1 cellular context compared by ENCODE assay signal in the genomic region with DNA sequence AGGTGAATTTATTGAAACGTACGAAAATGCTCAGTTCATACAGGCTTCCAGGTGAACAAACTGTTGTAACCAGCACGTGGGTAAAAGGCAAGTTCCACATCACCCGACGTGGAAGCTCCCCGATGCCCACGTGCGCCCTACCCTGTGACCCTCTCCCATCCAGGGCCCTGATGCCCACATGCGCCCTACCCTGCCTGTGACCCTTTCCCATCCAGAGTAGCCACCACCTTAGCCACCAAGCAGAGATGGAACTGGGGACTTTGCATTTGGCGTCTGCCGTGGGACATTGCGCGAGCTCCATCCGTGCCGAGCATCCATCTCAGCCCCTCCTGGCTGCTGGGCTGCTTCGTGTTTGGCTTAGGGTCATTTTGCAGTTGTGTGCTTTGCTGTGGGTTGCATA.
TF ChIP-seq lines count a peak whose summit lies in the region.

No MANE protein-coding gene starts in this region.

TF ChIP-seq in GM12878, 131 proteins besides CTCF, POLR2A, EP300 and RAD21 (continued from another document):
- TF ChIP-seq, protein P1, sequence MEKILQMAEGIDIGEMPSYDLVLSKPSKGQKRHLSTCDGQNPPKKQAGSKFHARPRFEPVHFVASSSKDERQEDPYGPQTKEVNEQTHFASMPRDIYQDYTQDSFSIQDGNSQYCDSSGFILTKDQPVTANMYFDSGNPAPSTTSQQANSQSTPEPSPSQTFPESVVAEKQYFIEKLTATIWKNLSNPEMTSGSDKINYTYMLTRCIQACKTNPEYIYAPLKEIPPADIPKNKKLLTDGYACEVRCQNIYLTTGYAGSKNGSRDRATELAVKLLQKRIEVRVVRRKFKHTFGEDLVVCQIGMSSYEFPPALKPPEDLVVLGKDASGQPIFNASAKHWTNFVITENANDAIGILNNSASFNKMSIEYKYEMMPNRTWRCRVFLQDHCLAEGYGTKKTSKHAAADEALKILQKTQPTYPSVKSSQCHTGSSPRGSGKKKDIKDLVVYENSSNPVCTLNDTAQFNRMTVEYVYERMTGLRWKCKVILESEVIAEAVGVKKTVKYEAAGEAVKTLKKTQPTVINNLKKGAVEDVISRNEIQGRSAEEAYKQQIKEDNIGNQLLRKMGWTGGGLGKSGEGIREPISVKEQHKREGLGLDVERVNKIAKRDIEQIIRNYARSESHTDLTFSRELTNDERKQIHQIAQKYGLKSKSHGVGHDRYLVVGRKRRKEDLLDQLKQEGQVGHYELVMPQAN (conservative IDR thresholded peaks at IDR 0.05), result no peak
- TF ChIP-seq NR2C2 (IDR thresholded peaks at IDR 0.05; ENCODE audit: borderline replicate concordance, control insufficient read depth, insufficient read length, low read depth), result no peak
- no peak for TF ChIP-seq EGR1 (IDR thresholded peaks at IDR 0.05; ENCODE audit: borderline replicate concordance in 1 of 2, low read depth in 2 of 2, low read length in 2 of 2)
- TF ChIP-seq STAT1 (conservative IDR thresholded peaks at IDR 0.05), result no peak
- TF ChIP-seq, protein P2, sequence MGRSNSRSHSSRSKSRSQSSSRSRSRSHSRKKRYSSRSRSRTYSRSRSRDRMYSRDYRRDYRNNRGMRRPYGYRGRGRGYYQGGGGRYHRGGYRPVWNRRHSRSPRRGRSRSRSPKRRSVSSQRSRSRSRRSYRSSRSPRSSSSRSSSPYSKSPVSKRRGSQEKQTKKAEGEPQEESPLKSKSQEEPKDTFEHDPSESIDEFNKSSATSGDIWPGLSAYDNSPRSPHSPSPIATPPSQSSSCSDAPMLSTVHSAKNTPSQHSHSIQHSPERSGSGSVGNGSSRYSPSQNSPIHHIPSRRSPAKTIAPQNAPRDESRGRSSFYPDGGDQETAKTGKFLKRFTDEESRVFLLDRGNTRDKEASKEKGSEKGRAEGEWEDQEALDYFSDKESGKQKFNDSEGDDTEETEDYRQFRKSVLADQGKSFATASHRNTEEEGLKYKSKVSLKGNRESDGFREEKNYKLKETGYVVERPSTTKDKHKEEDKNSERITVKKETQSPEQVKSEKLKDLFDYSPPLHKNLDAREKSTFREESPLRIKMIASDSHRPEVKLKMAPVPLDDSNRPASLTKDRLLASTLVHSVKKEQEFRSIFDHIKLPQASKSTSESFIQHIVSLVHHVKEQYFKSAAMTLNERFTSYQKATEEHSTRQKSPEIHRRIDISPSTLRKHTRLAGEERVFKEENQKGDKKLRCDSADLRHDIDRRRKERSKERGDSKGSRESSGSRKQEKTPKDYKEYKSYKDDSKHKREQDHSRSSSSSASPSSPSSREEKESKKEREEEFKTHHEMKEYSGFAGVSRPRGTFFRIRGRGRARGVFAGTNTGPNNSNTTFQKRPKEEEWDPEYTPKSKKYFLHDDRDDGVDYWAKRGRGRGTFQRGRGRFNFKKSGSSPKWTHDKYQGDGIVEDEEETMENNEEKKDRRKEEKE (IDR thresholded peaks at IDR 0.05), result no peak
- TF ChIP-seq ZNF24 (IDR thresholded peaks at IDR 0.05), result no peak
- no peak for TF ChIP-seq CHD1 (IDR thresholded peaks at IDR 0.05; ENCODE audit: low read depth, low read length)
- no peak for TF ChIP-seq NR2F1 (conservative IDR thresholded peaks at IDR 0.05)
